8 cellular contexts compared by ENCODE assay signal in genomic region chr16:87492241-87492635, GRCh38. TPM values are rescaled to one million over a fixed set of nuclear protein-coding genes. Genes with fewer than 3 reads are reported as not detected.
DNase-seq lines count a peak whose midpoint lies in the region; ATAC-seq and TF ChIP-seq lines count a peak whose summit lies in the region.

No MANE protein-coding gene starts in this region.

- intact Hi-C loops in activated B cell treated with CpG ODN at 0.5 μM for 24 hours (cut with micrococcal nuclease) = loop anchor here (2.0 to 10.0 kb wide), 6 partner anchors 213 to 1937 kb away; partner anchors contain the start of genes BANP and C16orf74

- H3K27ac ChIP-seq in SK-N-SH (ENCODE audit: low read depth in 2 of 2, low read length in 1 of 2) = peak overlapping the region in 1 of 2 experiments; percentile 78; a peak in 2 of 4 replicates
- H3K27ac ChIP-seq in iPS DF 6.9 (ENCODE audit: low read length) = no peak overlapping the region

- peak overlapping the region; percentile 67 for H3K4me3 Mint-ChIP-seq in activated B cell treated with CpG ODN at 0.5 μM for 24 hours
- H3K4me3 Mint-ChIP-seq in stimulated activated naive B cell treated with anti-CD40 and anti-IgM and Interleukin-4, amounts not matched to agents 10 μg/mL and 1 μg/mL and 100 μg/mL, for 72 hours = peak overlapping the region; percentile 47 to 65

- H3K4me3 ChIP-seq in SK-N-SH (ENCODE audit: low read depth in 2 of 2, low read length in 1 of 2) (peak overlapping the region in 1 of 2 experiments; percentile 65; a peak in 2 of 4 replicates), iPS DF 6.9 (ENCODE audit: low read length) (peak overlapping the region; percentile 70; the same call in 1 of the 2 replicates)

- no peaks in the 10 kb centered on the region for H3K9me2 ChIP-seq in SK-N-SH

- no peak for TF ChIP-seq RAD21 in SK-N-SH (IDR thresholded peaks at IDR 0.05; ENCODE audit: low read length)

- H3K9ac ChIP-seq in SK-N-SH = no peak overlapping the region

- H3F3A ChIP-seq in SK-N-SH (replicated peaks; ENCODE audit: insufficient read depth) = no peaks in the 10 kb centered on the region

- no peak for ATAC-seq in SK-N-SH treated with all-trans-retinoic acid at 6 μM for 48 hours
- no peak for ATAC-seq in activated B cell treated with CpG ODN at 0.5 μM for 24 hours (ENCODE audit: low read depth)
- no peak for ATAC-seq in stimulated activated naive B cell treated with anti-CD40 and anti-IgM and Interleukin-4, amounts not matched to agents 10 μg/mL and 1 μg/mL and 100 μg/mL, for 72 hours (replicated peaks)

- peaks cover 2% of the 10 kb centered on the region for H3K36me3 Mint-ChIP-seq in activated B cell treated with CpG ODN at 0.5 μM for 24 hours (ENCODE audit: low read depth)
- H3K36me3 Mint-ChIP-seq in stimulated activated naive B cell treated with anti-CD40 and anti-IgM and Interleukin-4, amounts not matched to agents 10 μg/mL and 1 μg/mL and 100 μg/mL, for 72 hours = peaks cover 5 to 6% of the 10 kb centered on the region in 2 donors

- no peak overlapping the region for H3K4me2 ChIP-seq in SK-N-SH

- H3K9me3 ChIP-seq in SK-N-SH (no peaks in the 10 kb centered on the region), iPS DF 6.9 (ENCODE audit: control insufficient read depth, insufficient read depth, low read length) (no peaks in the 10 kb centered on the region)

- H3K36me3 ChIP-seq in SK-N-SH (replicated peaks in 1 of 2; ENCODE audit: control insufficient read depth in 1 of 2, insufficient read depth in 2 of 2, low read length in 1 of 2) = no peaks in the 10 kb centered on the region
- no peaks in the 10 kb centered on the region; the same call in 1 of the 2 replicates for H3K36me3 ChIP-seq in iPS DF 6.9 (ENCODE audit: control insufficient read depth, insufficient read depth, low read length)

- H3K4me1 Mint-ChIP-seq in activated B cell treated with CpG ODN at 0.5 μM for 24 hours = peaks cover 44% of the 10 kb centered on the region
- peaks cover 38 to 58% of the 10 kb centered on the region in 2 donors for H3K4me1 Mint-ChIP-seq in stimulated activated naive B cell treated with anti-CD40 and anti-IgM and Interleukin-4, amounts not matched to agents 10 μg/mL and 1 μg/mL and 100 μg/mL, for 72 hours

- TF ChIP-seq EP300 in SK-N-SH (IDR thresholded peaks at IDR 0.05; ENCODE audit: borderline replicate concordance in 1 of 2, low read depth in 1 of 2, low read length in 1 of 2) = no peak

- H3K27me3 Mint-ChIP-seq in activated B cell treated with CpG ODN at 0.5 μM for 24 hours = peaks cover 21% of the 10 kb centered on the region
- H3K27me3 Mint-ChIP-seq in stimulated activated naive B cell treated with anti-CD40 and anti-IgM and Interleukin-4, amounts not matched to agents 10 μg/mL and 1 μg/mL and 100 μg/mL, for 72 hours = peaks cover 56 to 66% of the 10 kb centered on the region in 2 donors

- WGBS in SK-N-SH (ENCODE audit: low lambda C conversion rate) = 0% methylated on average over 1 of the region's 88 CpGs
- WGBS in iPS DF 6.9 (ENCODE audit: insufficient coverage, insufficient read length) = no CpG with 5 or more reads among the region's 88 CpGs

- CTCF ChIA-PET in SK-N-SH (lab: Yijun Ruan, JAX) = interaction anchor here (0.6 to 2.4 kb wide), 4 partner anchors 19 to 75 kb away, joined by 3 to 10 read pairs (median 6); no protein-coding TSS in a partner anchor
- CTCF ChIA-PET in activated B cell treated with CpG ODN at 0.5 μM for 24 hours (lab: Charles Lee) = no interaction called here

- H3K27me3 ChIP-seq in SK-N-SH (ENCODE audit: insufficient read depth) = no peaks in the 10 kb centered on the region
- no peaks in the 10 kb centered on the region for H3K27me3 ChIP-seq in iPS DF 6.9 (ENCODE audit: control insufficient read depth, insufficient read depth, low read length)

- H3K4me1 ChIP-seq in SK-N-SH (ENCODE audit: control insufficient read depth in 1 of 2, insufficient read depth in 2 of 2, low read depth in 1 of 2, low read length in 1 of 2) (peaks cover 9 to 36% of the 10 kb centered on the region in 2 experiments), iPS DF 6.9 (ENCODE audit: control insufficient read depth, insufficient read depth, low read length) (peaks cover 6% of the 10 kb centered on the region)

- DNase-seq in SK-N-SH = peak; percentile 57
- DNase-seq in activated B cell treated with CpG ODN at 0.5 μM for 24 hours = no peak
- DNase-seq in iPS DF 6.9 (ENCODE audit: low read depth, low spot score) = no peak
- DNase-seq in stimulated activated naive B cell treated with anti-CD40 and anti-IgM and Interleukin-4, amounts not matched to agents 10 μg/mL and 1 μg/mL and 100 μg/mL, for 72 hours = no peak
- DNase-seq in activated gamma-delta T cell treated with Interleukin-2 at 50 U/mL for 16 hours = no peak
- no peak for DNase-seq in GM19240 (ENCODE audit: insufficient read length, low spot score)
- no peak for DNase-seq in NCI-H524 (lab: John Stamatoyannopoulos, UW)

- peaks cover 46% of the 10 kb centered on the region for H3K79me2 ChIP-seq in SK-N-SH (ENCODE audit: insufficient read depth)

- H2AFZ ChIP-seq in SK-N-SH (ENCODE audit: low read depth) = no peak overlapping the region

- no peaks in the 10 kb centered on the region for H3K9me3 Mint-ChIP-seq in activated B cell treated with CpG ODN at 0.5 μM for 24 hours
- no peaks in the 10 kb centered on the region for H3K9me3 Mint-ChIP-seq in stimulated activated naive B cell treated with anti-CD40 and anti-IgM and Interleukin-4, amounts not matched to agents 10 μg/mL and 1 μg/mL and 100 μg/mL, for 72 hours

- no peak for TF ChIP-seq CTCF in SK-N-SH (IDR thresholded peaks at IDR 0.05)
- TF ChIP-seq CTCF in activated B cell treated with CpG ODN at 0.5 μM for 24 hours (IDR thresholded peaks at IDR 0.05) = no peak

- POLR2A ChIA-PET in SK-N-SH (lab: Yijun Ruan, JAX) (interaction anchor here (1.1 kb wide), 1 partner anchor 17 kb away, joined by 3 read pairs; no protein-coding TSS in a partner anchor), activated B cell treated with CpG ODN at 0.5 μM for 24 hours (lab: Charles Lee) (no interaction called here)

- H3K27ac Mint-ChIP-seq in activated B cell treated with CpG ODN at 0.5 μM for 24 hours = no peak overlapping the region
- no peak overlapping the region for H3K27ac Mint-ChIP-seq in stimulated activated naive B cell treated with anti-CD40 and anti-IgM and Interleukin-4, amounts not matched to agents 10 μg/mL and 1 μg/mL and 100 μg/mL, for 72 hours

- peaks cover 47% of the 10 kb centered on the region for H4K20me1 ChIP-seq in SK-N-SH (ENCODE audit: insufficient read depth)

TF ChIP-seq in SK-N-SH, 30 proteins besides CTCF, POLR2A, EP300 and RAD21:
- TF ChIP-seq JUND (IDR thresholded peaks at IDR 0.05) = no peak
- no peak for TF ChIP-seq MXI1 (IDR thresholded peaks at IDR 0.05; ENCODE audit: low read depth, low read length)
- no peak for TF ChIP-seq GABPA (IDR thresholded peaks at IDR 0.05; ENCODE audit: low read depth)
- no peak for TF ChIP-seq SMC3 (IDR thresholded peaks at IDR 0.05; ENCODE audit: low read depth, low read length)

TF ChIP-seq in SK-N-SH treated with all-trans-retinoic acid at 6 μM for 48 hours, 23 proteins besides CTCF, POLR2A, EP300 and RAD21:
- no peak for TF ChIP-seq RARB (CRISPR knock-in tag; IDR thresholded peaks at IDR 0.05)

RNA-seq across cellular contexts. Expression of gene ZCCHC14, which starts 0.6 kb away (rescaled TPM):
- polyA plus RNA-seq in SK-N-SH (2012; rRNA removed) = 5.6 and 5.7 TPM in 2 replicates
- polyA plus RNA-seq in SK-N-SH (2012; cell fraction: cytosol; rRNA removed) = 5.4 and 5.9 TPM in 2 replicates
- 22.8 and 27.5 TPM in 2 replicates for polyA plus RNA-seq in SK-N-SH (2012; cell fraction: nucleus; rRNA removed)
- 3.4 and 3.8 TPM in 2 replicates for total RNA-seq in activated B cell treated with CpG ODN at 0.5 μM for 24 hours
